Comparison of ENCODE assay signal across 29 cellular contexts in genomic region chr11:66076561-66076960, GRCh38. TPM values are rescaled to one million over a fixed set of nuclear protein-coding genes. Genes with fewer than 3 reads are reported as not detected.
DNase-seq lines count a peak whose midpoint lies in the region; ATAC-seq, FAIRE-seq and TF ChIP-seq lines count a peak whose summit lies in the region.
"Had no signal": no experiment of that assay in that cellular context is flagged by ENCODE, and none has a peak within 500 bp of the region (broad histone marks: within the 10 kb centered on the region; RNA-seq: fewer than 3 reads in every experiment).

No MANE protein-coding gene starts in this region.

- H3F3A ChIP-seq in OCI-LY1 (ENCODE audit: insufficient read depth, low read length): 0 out of 2 replicates have a peak, but pooled peaks cover 5% of the 10 kb centered on the region

- no peaks in the 10 kb centered on the region for H3K9me3 Mint-ChIP-seq in activated naive CD4-positive, alpha-beta T cell treated with anti-CD3 and anti-CD28 coated beads, Interleukin-2, amount 50 U/mL, for 24 hours
- H3K9me3 Mint-ChIP-seq in stimulated activated memory B cell treated with anti-CD40 and anti-IgM and Interleukin-4, amounts not matched to agents 10 μg/mL and 1 μg/mL and 100 μg/mL, for 72 hours: no peaks in the 10 kb centered on the region
- H3K9me3 Mint-ChIP-seq: activated naive CD8-positive, alpha-beta T cell treated with anti-CD3 and anti-CD28 coated beads, Interleukin-2, amount 10 ng/mL, durations not matched to agents 7 days and 5 days; endodermal cell; natural killer cell had no signal

- no peaks in the 10 kb centered on the region for H3K27me3 ChIP-seq in OCI-LY1 (ENCODE audit: insufficient read depth, low read length)
- no peaks in the 10 kb centered on the region for H3K27me3 ChIP-seq in left ventricle myocardium inferior (ENCODE audit: low read depth)
- H3K27me3 ChIP-seq: brain microvascular endothelial cell, heart right ventricle, testis had no signal

- H3K4me1 Mint-ChIP-seq in activated naive CD4-positive, alpha-beta T cell treated with anti-CD3 and anti-CD28 coated beads, Interleukin-2, amount 50 U/mL, for 24 hours: peaks cover 91% of the 10 kb centered on the region
- peaks cover 72% of the 10 kb centered on the region for H3K4me1 Mint-ChIP-seq in stimulated activated memory B cell treated with anti-CD40 and anti-IgM and Interleukin-4, amounts not matched to agents 10 μg/mL and 1 μg/mL and 100 μg/mL, for 72 hours

- FAIRE-seq in kidney (lab: Jason Lieb, UNC): no peak
- FAIRE-seq: GM12891, GM19239 had no signal

- H3K4me3 ChIP-seq in OCI-LY1 (ENCODE audit: low read depth, low read length, poor library complexity, severe bottlenecking) (no peak overlapping the region), left ventricle myocardium inferior (no peak overlapping the region), kidney (ENCODE audit: low read length in 2 of 2) (no peak overlapping the region)
- H3K4me3 ChIP-seq: coronary artery, heart right ventricle, PC-9, SK-N-MC, testis had no signal

- no peak overlapping the region for H3K4me3 Mint-ChIP-seq in activated naive CD4-positive, alpha-beta T cell treated with anti-CD3 and anti-CD28 coated beads, Interleukin-2, amount 50 U/mL, for 24 hours
- no peak overlapping the region for H3K4me3 Mint-ChIP-seq in stimulated activated memory B cell treated with anti-CD40 and anti-IgM and Interleukin-4, amounts not matched to agents 10 μg/mL and 1 μg/mL and 100 μg/mL, for 72 hours
- H3K4me3 Mint-ChIP-seq: activated naive CD8-positive, alpha-beta T cell treated with anti-CD3 and anti-CD28 coated beads, Interleukin-2, amount 10 ng/mL, durations not matched to agents 7 days and 5 days; endodermal cell; natural killer cell had no signal

- peaks cover 14% of the 10 kb centered on the region for H3K36me3 Mint-ChIP-seq in activated naive CD4-positive, alpha-beta T cell treated with anti-CD3 and anti-CD28 coated beads, Interleukin-2, amount 50 U/mL, for 24 hours
- peaks cover 42% of the 10 kb centered on the region for H3K36me3 Mint-ChIP-seq in stimulated activated memory B cell treated with anti-CD40 and anti-IgM and Interleukin-4, amounts not matched to agents 10 μg/mL and 1 μg/mL and 100 μg/mL, for 72 hours
- H3K36me3 Mint-ChIP-seq: natural killer cell had no signal

- TF ChIP-seq CTCF in OCI-LY1 (IDR thresholded peaks at IDR 0.05; ENCODE audit: low read length) (no peak), left ventricle myocardium inferior (IDR thresholded peaks at IDR 0.05; ENCODE audit: borderline replicate concordance) (no peak), kidney (IDR thresholded peaks at IDR 0.05; ENCODE audit: borderline replicate concordance, extremely low read depth, insufficient read depth) (no peak)

- peaks cover 76% of the 10 kb centered on the region for H3K4me1 ChIP-seq in OCI-LY1 (ENCODE audit: insufficient read depth, low read length, severe bottlenecking)
- H3K4me1 ChIP-seq in left ventricle myocardium inferior: peaks cover 41% of the 10 kb centered on the region
- H3K4me1 ChIP-seq in kidney (ENCODE audit: control insufficient read depth in 1 of 2, insufficient read depth in 1 of 2, low read depth in 1 of 2, low read length in 2 of 2): peaks cover 6 to 13% of the 10 kb centered on the region in 2 donors
- H3K4me1 ChIP-seq: parathyroid adenoma had no signal

- H3K27me3 Mint-ChIP-seq in activated naive CD4-positive, alpha-beta T cell treated with anti-CD3 and anti-CD28 coated beads, Interleukin-2, amount 50 U/mL, for 24 hours: no peaks in the 10 kb centered on the region
- no peaks in the 10 kb centered on the region for H3K27me3 Mint-ChIP-seq in stimulated activated memory B cell treated with anti-CD40 and anti-IgM and Interleukin-4, amounts not matched to agents 10 μg/mL and 1 μg/mL and 100 μg/mL, for 72 hours
- H3K27me3 Mint-ChIP-seq: activated naive CD8-positive, alpha-beta T cell treated with anti-CD3 and anti-CD28 coated beads, Interleukin-2, amount 10 ng/mL, durations not matched to agents 7 days and 5 days had no signal

- H4K20me1 ChIP-seq in OCI-LY1 (ENCODE audit: insufficient read depth, low read length): no peaks in the 10 kb centered on the region

- peaks cover 37% of the 10 kb centered on the region for H3K79me2 ChIP-seq in OCI-LY1 (ENCODE audit: insufficient read depth, low read length)

- ATAC-seq in stimulated activated memory B cell treated with anti-CD40 and anti-IgM and Interleukin-4, amounts not matched to agents 10 μg/mL and 1 μg/mL and 100 μg/mL, for 72 hours: no peak
- ATAC-seq in GM18505 (IDR thresholded peaks at IDR 0.05; ENCODE audit: unreplicated experiment): no peak
- ATAC-seq: natural killer cell, sciatic nerve had no signal

- intact Hi-C loops in left ventricle myocardium inferior (cut with micrococcal nuclease): no loop called here
- intact Hi-C loops in kidney (cut with DNase I): no loop called here

- H3K36me3 ChIP-seq in OCI-LY1 (ENCODE audit: insufficient read depth, low read length): peaks cover 42% of the 10 kb centered on the region
- H3K36me3 ChIP-seq in left ventricle myocardium inferior: peaks cover 26% of the 10 kb centered on the region
- H3K36me3 ChIP-seq in kidney (ENCODE audit: control insufficient read depth in 1 of 2, insufficient read depth in 2 of 2, low read length in 2 of 2): no peaks in the 10 kb centered on the region

- H3K9me3 ChIP-seq in OCI-LY1 (ENCODE audit: low read length) (no peaks in the 10 kb centered on the region), left ventricle myocardium inferior (replicated peaks) (no peaks in the 10 kb centered on the region), kidney (ENCODE audit: control insufficient read depth in 1 of 2, low read length in 2 of 2) (no peaks in the 10 kb centered on the region)
- H3K9me3 ChIP-seq: heart right ventricle, testis had no signal

- H3K27ac ChIP-seq in OCI-LY1 (ENCODE audit: low read depth, low read length, poor library complexity, severe bottlenecking) (peak overlapping the region; percentile 96), left ventricle myocardium inferior (replicated peaks) (peak overlapping the region; percentile 42), kidney (ENCODE audit: low read depth in 2 of 2, low read length in 2 of 2) (no peak overlapping the region)
- H3K27ac ChIP-seq: brain microvascular endothelial cell, C4-2B, coronary artery, parathyroid adenoma, PC-9, SK-N-MC, testis had no signal

- no peaks in the 10 kb centered on the region for H3K9me2 ChIP-seq in OCI-LY1 (ENCODE audit: low read depth, low read length)

- no peak for TF ChIP-seq POLR2A in GM18505 (IDR thresholded peaks at IDR 0.05; ENCODE audit: borderline replicate concordance, extremely low read depth, insufficient read depth, insufficient read length)

- DNase-seq in activated naive CD4-positive, alpha-beta T cell treated with anti-CD3 and anti-CD28 coated beads, Interleukin-2, amount 50 U/mL, for 16 hours: no peak
- no peak for DNase-seq in left ventricle myocardium inferior
- DNase-seq in HuH-7 (ENCODE audit: low spot score): no peak
- no peak for DNase-seq in kidney
- DNase-seq: activated CD8-positive, alpha-beta memory T cell treated with anti-CD3 and anti-CD28 coated beads for 24 hours; activated naive CD8-positive, alpha-beta T cell treated with anti-CD3 and anti-CD28 coated beads, Interleukin-2, amount 10 ng/mL, durations not matched to agents 7 days and 5 days; activated T-cell treated with anti-CD3 and anti-CD28 coated beads, Interleukin-2, amount 50 U/mL, for 48 hours; brain microvascular endothelial cell; DMS153; endodermal cell; GOT3; heart right ventricle; natural killer cell; NCI-H1048; NCI-H2029 treated with DMSO at 0.1 percent for 48 hours; PC-9; testis had no signal

- no peak overlapping the region for H2AFZ ChIP-seq in OCI-LY1 (ENCODE audit: low read length)
- H2AFZ ChIP-seq: parathyroid adenoma, PC-9 had no signal

- H3K9ac ChIP-seq in OCI-LY1 (ENCODE audit: low read length) (no peak overlapping the region), kidney (ENCODE audit: low read length in 2 of 2) (no peak overlapping the region)
- H3K9ac ChIP-seq: parathyroid adenoma had no signal

- no peak overlapping the region for H3K4me2 ChIP-seq in OCI-LY1 (ENCODE audit: low read length)
- H3K4me2 ChIP-seq: PC-9 had no signal

- peak overlapping the region; percentile 23 for H3K27ac Mint-ChIP-seq in activated naive CD4-positive, alpha-beta T cell treated with anti-CD3 and anti-CD28 coated beads, Interleukin-2, amount 50 U/mL, for 24 hours
- peak overlapping the region; percentile 80 for H3K27ac Mint-ChIP-seq in stimulated activated memory B cell treated with anti-CD40 and anti-IgM and Interleukin-4, amounts not matched to agents 10 μg/mL and 1 μg/mL and 100 μg/mL, for 72 hours
- H3K27ac Mint-ChIP-seq: activated naive CD8-positive, alpha-beta T cell treated with anti-CD3 and anti-CD28 coated beads, Interleukin-2, amount 10 ng/mL, durations not matched to agents 7 days and 5 days; endodermal cell; natural killer cell had no signal

RNA-seq across cellular contexts. Expression of gene PACS1, which starts 6.5 kb away (rescaled TPM):
- total RNA-seq in left ventricle myocardium inferior: 54.9 TPM
- 91.8 TPM for total RNA-seq in kidney
- 23.7 TPM for polyA plus RNA-seq in kidney (ENCODE audit: insufficient read depth, low read depth, low replicate concordance)

RNA-seq across cellular contexts. Expression of gene SF3B2, which starts 24.4 kb away (rescaled TPM):
- total RNA-seq in left ventricle myocardium inferior (75.5 TPM), kidney (172 TPM)
- polyA plus RNA-seq in kidney (ENCODE audit: insufficient read depth, low read depth, low replicate concordance): 114 TPM

RNA-seq across cellular contexts. Expression of gene GAL3ST3, which starts 27.6 kb away (rescaled TPM):
- 1.3 TPM for total RNA-seq in left ventricle myocardium inferior
- 2.5 TPM for total RNA-seq in kidney
- 7.6 TPM for polyA plus RNA-seq in kidney (ENCODE audit: insufficient read depth, low read depth, low replicate concordance)
- total RNA-seq: natural killer cell, PC-9, sciatic nerve had no signal

RNA-seq across cellular contexts. Expression of gene CATSPER1, which starts 50.3 kb away (rescaled TPM):
- total RNA-seq in left ventricle myocardium inferior (not detected), kidney (0.76 TPM)
- polyA plus RNA-seq in kidney (ENCODE audit: insufficient read depth, low read depth, low replicate concordance): not detected
- total RNA-seq: activated naive CD8-positive, alpha-beta T cell treated with anti-CD3 and anti-CD28 coated beads, Interleukin-2, amount 10 ng/mL, durations not matched to agents 7 days and 5 days; endodermal cell; lung microvascular endothelial cell; sciatic nerve had no signal

Comparison
In these comparisons a context has a peak if more than half of its experiments do, and no peak if none do; other contexts are left out.
1. H3K27ac ChIP-seq: peak in OCI-LY1 (single experiment) and left ventricle myocardium inferior (single experiment); none in kidney (0 of 2).